In the genomic region with DNA sequence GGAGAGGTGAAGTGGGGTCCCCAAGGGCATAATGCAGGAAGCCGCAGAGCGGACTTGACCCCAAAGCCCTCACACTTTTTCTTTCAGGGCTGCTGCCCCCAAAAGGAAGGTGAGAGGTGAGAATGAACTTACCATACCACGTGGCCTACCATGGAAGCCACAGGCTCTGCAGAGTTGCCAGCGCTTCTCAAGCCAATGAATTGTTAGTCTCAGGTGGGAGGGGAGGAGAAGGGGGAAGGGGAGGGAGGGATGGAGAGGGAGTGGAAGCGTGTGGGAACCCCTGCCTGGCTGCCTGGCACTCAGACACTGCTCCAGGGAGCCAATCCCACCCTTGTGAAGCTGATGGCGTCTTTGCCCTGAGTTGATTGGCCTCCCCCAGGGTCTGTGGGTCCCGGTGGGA, we compare ENCODE assay signal across 21 cellular contexts.
A peak's percentile ranks its signal among the peaks of the same experiment; 100 is the strongest.
DNase-seq lines count a peak whose midpoint lies in the region; ATAC-seq, FAIRE-seq and TF ChIP-seq lines count a peak whose summit lies in the region.
"Had no signal": no experiment of that assay in that cellular context is flagged by ENCODE, and none has a peak within 500 bp of the region (broad histone marks: within the 10 kb centered on the region; RNA-seq: fewer than 3 reads in every experiment).

No MANE protein-coding gene starts in this region.

- no peak for TF ChIP-seq RAD21 in H1 (IDR thresholded peaks at IDR 0.05 in 1 of 2, conservative IDR thresholded peaks at IDR 0.05 in 1 of 2; ENCODE audit: low read depth in 2 of 2, low read length in 2 of 2)

- no peak overlapping the region for H2BK20ac ChIP-seq in H1 (ENCODE audit: low read length)

- no peak for FAIRE-seq in H1 (lab: Jason Lieb, UNC)
- FAIRE-seq: D721Med, HepG2 had no signal

- no peak overlapping the region for H2BK12ac ChIP-seq in H1 (ENCODE audit: low read depth, low read length)

- H3K23me2 ChIP-seq in H1 (ENCODE audit: low read depth, low read length): no peaks in the 10 kb centered on the region

- no peaks in the 10 kb centered on the region for H4K20me1 ChIP-seq in Loucy (ENCODE audit: insufficient read depth, low read length, poor library complexity, severe bottlenecking)
- H4K20me1 ChIP-seq in H1 (replicated peaks in 1 of 2; ENCODE audit: control insufficient read depth in 1 of 2, insufficient read depth in 2 of 2, low read length in 2 of 2): no peaks in the 10 kb centered on the region
- no peaks in the 10 kb centered on the region for H4K20me1 ChIP-seq in osteoblast (ENCODE audit: insufficient read depth, low read length)

- no peak for ATAC-seq in Right ventricle myocardium superior (ENCODE audit: poor library complexity)

- no peak overlapping the region for H2BK120ac ChIP-seq in H1 (replicated peaks; ENCODE audit: low read depth, low read length)

- TF ChIP-seq CTCF in Loucy (conservative IDR thresholded peaks at IDR 0.05; ENCODE audit: low read length) (no peak), H1 (IDR thresholded peaks at IDR 0.05; ENCODE audit: control extremely low read depth in 1 of 3, insufficient read depth in 1 of 3, low read depth in 1 of 3, low read length in 3 of 3) (no peak), osteoblast (IDR thresholded peaks at IDR 0.05; ENCODE audit: extremely low read depth, low read depth, low read length) (no peak)

- DNase-seq in NCI-H1436 (lab: John Stamatoyannopoulos, UW) (peak; percentile 2), NCI-H1436 treated with DMSO at 0.1 percent for 48 hours (lab: John Stamatoyannopoulos, UW) (no peak), H1 (ENCODE audit: low read depth in 1 of 2, low spot score in 2 of 2) (no peak), osteoblast (ENCODE audit: insufficient read length, low spot score, missing footprints) (peak; percentile 43), Right ventricle myocardium superior (no peak), NCI-H1105 (lab: John Stamatoyannopoulos, UW) (no peak), cortex of kidney (lab: John Stamatoyannopoulos, UW) (no peak)
- DNase-seq: DMS53, Kasumi-1, NCI-H1417 treated with DMSO at 0.1 percent for 48 hours, NCI-H187 treated with DMSO at 0.1 percent for 48 hours, NCI-H2107, NCI-H446 treated with DMSO at 0.1 percent for 48 hours, NCI-H526, SHP77 treated with DMSO at 0.1 percent for 48 hours had no signal

- H3K9ac ChIP-seq in Loucy (ENCODE audit: low read depth, low read length, poor library complexity, severe bottlenecking): no peak overlapping the region
- no peak overlapping the region for H3K9ac ChIP-seq in H1 (replicated peaks in 1 of 4; ENCODE audit: extremely low read depth in 1 of 4, low read depth in 3 of 4, low read length in 3 of 4)

- H3K79me1 ChIP-seq in H1 (ENCODE audit: low read depth, low read length): no peaks in the 10 kb centered on the region; the same call in 1 of the 2 replicates

- CTCF ChIA-PET in H1 (lab: Charles Lee; ENCODE audit: partially characterized antibody): interaction anchor here (1.0 to 5.0 kb wide), 5 partner anchors 24 to 75 kb away, joined by 3 to 36 read pairs (median 3); no protein-coding TSS in a partner anchor

- no peaks in the 10 kb centered on the region for H3K9me3 ChIP-seq in Loucy (ENCODE audit: insufficient read depth, low read depth, low read length)
- H3K9me3 ChIP-seq in H1 (ENCODE audit: insufficient read depth in 2 of 2, low read depth in 1 of 2, low read length in 1 of 2): no peaks in the 10 kb centered on the region
- no peaks in the 10 kb centered on the region for H3K9me3 ChIP-seq in osteoblast (ENCODE audit: low read depth, low read length)

- H2BK15ac ChIP-seq in H1 (ENCODE audit: low read length): no peak overlapping the region

- H2AFZ ChIP-seq in Loucy (ENCODE audit: low read length) (0 out of 2 replicates have a peak overlapping the region, but pooled peaks have one; percentile 19), H1 (ENCODE audit: low read length) (no peak overlapping the region), osteoblast (ENCODE audit: low read length) (no peak overlapping the region)

- H4K5ac ChIP-seq in H1 (ENCODE audit: insufficient read length, low read depth, low read length): no peak overlapping the region

- no peaks in the 10 kb centered on the region for H3K36me3 ChIP-seq in Loucy (ENCODE audit: insufficient read depth, low read length)
- H3K36me3 ChIP-seq in H1 (ENCODE audit: control insufficient read depth in 2 of 4, insufficient read depth in 4 of 4, low read length in 3 of 4): no peaks in the 10 kb centered on the region
- H3K36me3 ChIP-seq in osteoblast (ENCODE audit: insufficient read depth, low read length): no peaks in the 10 kb centered on the region

- no peaks in the 10 kb centered on the region for H3K79me2 ChIP-seq in Loucy (ENCODE audit: insufficient read depth, low read length)
- H3K79me2 ChIP-seq in H1 (ENCODE audit: control insufficient read depth in 1 of 2, insufficient read depth in 2 of 2, low read length in 2 of 2): no peaks in the 10 kb centered on the region
- no peaks in the 10 kb centered on the region for H3K79me2 ChIP-seq in osteoblast (ENCODE audit: insufficient read depth, low read length)

- H3K14ac ChIP-seq in H1 (ENCODE audit: insufficient read length): no peak overlapping the region

- no peak overlapping the region for H4K8ac ChIP-seq in H1 (ENCODE audit: extremely low read depth, insufficient read depth, low read length)

- H3K27me3 ChIP-seq in Loucy (ENCODE audit: insufficient read depth, low read length, poor library complexity, severe bottlenecking) (no peaks in the 10 kb centered on the region), H1 (replicated peaks in 1 of 4; ENCODE audit: control insufficient read depth in 3 of 4, extremely low read depth in 1 of 4, insufficient read depth in 3 of 4, low read length in 3 of 4) (peaks cover 0 to 7% (median 4%) of the 10 kb centered on the region in 4 experiments; a peak in 3 of 7 replicates), osteoblast (ENCODE audit: insufficient read depth, low read length) (peaks cover 9% of the 10 kb centered on the region)

- TF ChIP-seq EP300 in H1 (IDR thresholded peaks at IDR 0.05; ENCODE audit: borderline replicate concordance in 1 of 2, low read depth in 2 of 2, low read length in 2 of 2): no peak

- H3K4me3 ChIP-seq in Loucy (ENCODE audit: low read length, poor library complexity, severe bottlenecking) (no peak overlapping the region), H1 (ENCODE audit: extremely low read depth in 1 of 4, insufficient read depth in 2 of 4, low read depth in 3 of 4, low read length in 4 of 4) (no peak overlapping the region), osteoblast (ENCODE audit: insufficient read depth, low read length) (no peak overlapping the region)
- H3K4me3 ChIP-seq: SK-N-MC had no signal

- WGBS in H1 (ENCODE audit: extremely low coverage in 1 of 2, insufficient coverage in 1 of 2, insufficient read length in 1 of 2, insufficient replicate concordance in 2 of 2, low coverage in 1 of 2, low lambda C conversion rate in 2 of 2, missing lambda C conversion rate in 1 of 2), 2 experiments: 58% methylated on average over 5 of the region's 7 CpGs; no CpG with 5 or more reads in 1 of the 2 experiments

- POLR2A ChIA-PET in H1 (lab: Charles Lee; ENCODE audit: partially characterized antibody): interaction anchor here (1.2 to 2.1 kb wide), 2 partner anchors 37 to 48 kb away, joined by 3 to 10 read pairs; no protein-coding TSS in a partner anchor

- H4K91ac ChIP-seq in H1 (replicated peaks; ENCODE audit: insufficient read length, low read length): no peak overlapping the region

- no peak overlapping the region for H2AK5ac ChIP-seq in H1 (ENCODE audit: low read depth, low read length)

- no peaks in the 10 kb centered on the region for H3K9me2 ChIP-seq in Loucy (replicated peaks; ENCODE audit: low read depth, low read length)

- TF ChIP-seq POLR2A in H1 (IDR thresholded peaks at IDR 0.05; ENCODE audit: control extremely low read depth in 1 of 2, low read depth in 2 of 2, low read length in 2 of 2): no peak

- no peak overlapping the region for H2BK5ac ChIP-seq in H1 (ENCODE audit: low read depth, low read length)

- intact Hi-C loops in Right ventricle myocardium superior (cut with DNase I): no loop called here

- H3K4me1 ChIP-seq in Loucy (ENCODE audit: insufficient read depth, low read length, poor library complexity, severe bottlenecking) (peaks cover 14% of the 10 kb centered on the region), H1 (replicated peaks in 1 of 4; ENCODE audit: control insufficient read depth in 3 of 4, insufficient read depth in 4 of 4, low read length in 3 of 4) (peaks cover 5 to 30% (median 9%) of the 10 kb centered on the region in 4 experiments), osteoblast (ENCODE audit: insufficient read depth, low read length) (no peaks in the 10 kb centered on the region)

- H3K18ac ChIP-seq in H1 (ENCODE audit: extremely low read depth, low read length): 0 out of 2 replicates have a peak overlapping the region, but pooled peaks have one; percentile 39

- H3F3A ChIP-seq in Loucy (ENCODE audit: low read depth): no peaks in the 10 kb centered on the region

- H3K23ac ChIP-seq in H1 (ENCODE audit: insufficient read length): no peak overlapping the region

- H3K27ac ChIP-seq in H1 (ENCODE audit: low read depth, low read length): no peak overlapping the region
- no peak overlapping the region for H3K27ac ChIP-seq in osteoblast (ENCODE audit: low read depth, low read length)
- H3K27ac ChIP-seq: 22Rv1, RWPE1, SK-N-MC had no signal

- H3K4ac ChIP-seq in H1 (replicated peaks; ENCODE audit: insufficient read length, low read depth, low read length): no peak overlapping the region

- H3K4me2 ChIP-seq in Loucy (ENCODE audit: low read depth, low read length, poor library complexity, severe bottlenecking): no peak overlapping the region
- H3K4me2 ChIP-seq in H1 (ENCODE audit: insufficient read depth in 1 of 2, low read depth in 2 of 2, low read length in 2 of 2): no peak overlapping the region
- H3K4me2 ChIP-seq in osteoblast (ENCODE audit: insufficient read depth, low read length): no peak overlapping the region

- no peak overlapping the region for H3K56ac ChIP-seq in H1 (replicated peaks; ENCODE audit: insufficient read length, low read depth, low read length)

TF ChIP-seq in H1, 55 proteins besides CTCF, POLR2A, EP300 and RAD21 (continues in another document):
- TF ChIP-seq SP1 (IDR thresholded peaks at IDR 0.05; ENCODE audit: low read depth, low read length): no peak

Comparison
In these comparisons a context has a peak if more than half of its experiments do, and no peak if none do; other contexts are left out.
1. DNase-seq: peak in NCI-H1436 (single experiment) and osteoblast (single experiment); none in NCI-H1436 treated with DMSO at 0.1 percent for 48 hours (single experiment), H1 (0 of 2), Right ventricle myocardium superior (single experiment), NCI-H1105 (single experiment) and cortex of kidney (single experiment).